In the genomic region with DNA sequence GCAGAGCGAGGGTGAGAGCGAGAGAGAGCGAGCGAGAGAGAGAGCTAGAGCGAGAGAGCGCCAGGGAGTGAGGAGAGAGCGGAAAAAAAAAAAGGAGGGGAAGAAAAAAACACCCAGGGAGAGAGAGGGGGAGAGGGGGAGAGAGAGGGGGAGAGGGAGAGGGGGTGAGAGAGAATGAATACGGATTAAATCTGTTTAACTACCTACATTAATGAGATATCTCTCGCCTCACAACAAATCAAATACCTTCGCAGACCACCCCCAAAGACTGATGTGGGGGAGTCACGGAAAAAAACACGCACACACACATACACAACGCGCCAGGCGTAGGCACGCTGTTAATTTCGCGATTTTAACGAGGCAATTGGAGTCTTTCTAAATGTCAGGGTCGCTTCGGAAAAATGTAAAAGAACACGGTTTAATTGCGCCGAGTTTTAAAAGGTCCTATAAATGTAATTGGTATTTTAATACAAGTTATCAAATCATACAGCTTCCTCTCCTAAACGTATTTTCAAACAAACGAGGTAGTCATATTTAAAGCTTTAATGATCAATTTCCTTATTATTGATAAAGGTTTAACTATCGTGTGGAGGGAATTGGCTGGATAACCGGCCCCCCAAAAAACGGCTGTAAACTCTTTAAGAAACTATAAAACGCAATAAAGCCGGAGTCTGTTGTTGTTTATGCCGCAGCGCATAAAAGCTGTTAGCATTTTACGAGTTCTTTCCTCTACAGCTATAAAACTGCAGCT, we compare ENCODE assay signal across 11 cellular contexts. TPM values are rescaled to one million over a fixed set of nuclear protein-coding genes. Genes with fewer than 3 reads are reported as not detected.
A peak's percentile ranks its signal among the peaks of the same experiment; 100 is the strongest.
DNase-seq lines count a peak whose midpoint lies in the region; ATAC-seq and TF ChIP-seq lines count a peak whose summit lies in the region.
"Had no signal": no experiment of that assay in that cellular context is flagged by ENCODE, and none has a peak within 500 bp of the region (broad histone marks: within the 10 kb centered on the region; RNA-seq: fewer than 3 reads in every experiment).

A gene (minus strand): TSS at position 81 of the 751 bp plus-strand sequence. CDS start 588 bp downstream, outside the sequence.

- peaks cover 67% of the 10 kb centered on the region for H3K4me1 ChIP-seq in suprapubic skin

- intact Hi-C loops in activated T-helper 1 cell treated with anti-CD3 and anti-CD28 coated beads, Interleukin-12 subunit alpha, Interleukin-12 subunit beta, Interleukin-2, Interleukin-4 antibody, amounts not matched to agents 30 ng/mL and 10 ng/mL and 1 ng/mL, durations not matched to agents 14 hours and 24 hours and 36 hours (cut with micrococcal nuclease), result loop anchor here (2.0 to 10.0 kb wide), 3 partner anchors 131 to 771 kb away; a partner anchor contains a TSS
- intact Hi-C loops in CD14-positive monocyte (cut with micrococcal nuclease), result loop anchor here in 1 of 2 donors (2.0 to 5.0 kb wide), 3 partner anchors 19 to 588 kb away; no protein-coding TSS in a partner anchor

- peak within 1 kb of the TSS; percentile 88 for H3K4me3 ChIP-seq in suprapubic skin

- WGBS in suprapubic skin, result 38% methylated on average over 34 of the region's 34 CpGs

- peak within 1 kb of the TSS; percentile 60 for H3K4me3 Mint-ChIP-seq in activated T-cell treated with anti-CD3 and anti-CD28 coated beads, Interleukin-2, amount 50 U/mL, for 4 hours
- H3K4me3 Mint-ChIP-seq in activated T-helper 1 cell treated with anti-CD3 and anti-CD28 coated beads, Interleukin-12 subunit alpha, Interleukin-12 subunit beta, Interleukin-2, Interleukin-4 antibody, amounts not matched to agents 30 ng/mL and 10 ng/mL and 1 ng/mL, durations not matched to agents 14 hours and 24 hours and 36 hours, result peak within 1 kb of the TSS; percentile 40
- peak within 1 kb of the TSS in 1 of 2 donors; percentile 84 for H3K4me3 Mint-ChIP-seq in CD14-positive monocyte

- peaks cover 80% of the 10 kb centered on the region for H3K27me3 Mint-ChIP-seq in activated T-cell treated with anti-CD3 and anti-CD28 coated beads, Interleukin-2, amount 50 U/mL, for 4 hours (ENCODE audit: low read depth)
- H3K27me3 Mint-ChIP-seq in activated T-helper 1 cell treated with anti-CD3 and anti-CD28 coated beads, Interleukin-12 subunit alpha, Interleukin-12 subunit beta, Interleukin-2, Interleukin-4 antibody, amounts not matched to agents 30 ng/mL and 10 ng/mL and 1 ng/mL, durations not matched to agents 14 hours and 24 hours and 36 hours (ENCODE audit: insufficient read depth), result peaks cover 90% of the 10 kb centered on the region
- H3K27me3 Mint-ChIP-seq in CD14-positive monocyte (ENCODE audit: low read depth in 3 of 3), result peaks cover 97 to 99% (median 97%) of the 10 kb centered on the region in 3 donors

- H3K27ac Mint-ChIP-seq in activated T-helper 1 cell treated with anti-CD3 and anti-CD28 coated beads, Interleukin-12 subunit alpha, Interleukin-12 subunit beta, Interleukin-2, Interleukin-4 antibody, amounts not matched to agents 30 ng/mL and 10 ng/mL and 1 ng/mL, durations not matched to agents 14 hours and 24 hours and 36 hours, result peak within 1 kb of the TSS; percentile 87
- no peak within 1 kb of the TSS for H3K27ac Mint-ChIP-seq in CD14-positive monocyte

- peaks cover 58% of the 10 kb centered on the region for H3K4me1 Mint-ChIP-seq in activated T-cell treated with anti-CD3 and anti-CD28 coated beads, Interleukin-2, amount 50 U/mL, for 4 hours (ENCODE audit: low read depth)
- peaks cover 53% of the 10 kb centered on the region for H3K4me1 Mint-ChIP-seq in activated T-helper 1 cell treated with anti-CD3 and anti-CD28 coated beads, Interleukin-12 subunit alpha, Interleukin-12 subunit beta, Interleukin-2, Interleukin-4 antibody, amounts not matched to agents 30 ng/mL and 10 ng/mL and 1 ng/mL, durations not matched to agents 14 hours and 24 hours and 36 hours (ENCODE audit: low read depth)
- H3K4me1 Mint-ChIP-seq in CD14-positive monocyte, result peaks cover 37% of the 10 kb centered on the region

- no peak within 1 kb of the TSS for H3K27ac ChIP-seq in suprapubic skin

- TF ChIP-seq CTCF in suprapubic skin (IDR thresholded peaks at IDR 0.05), result no peak
- no peak for TF ChIP-seq CTCF in CD14-positive monocyte (IDR thresholded peaks at IDR 0.05)

- no peaks in the 10 kb centered on the region for H3K9me3 ChIP-seq in suprapubic skin

- no peak for DNase-seq in activated T-cell treated with anti-CD3 and anti-CD28 coated beads, Interleukin-2, amount 50 U/mL, for 4 hours
- no peak for DNase-seq in activated T-cell treated with anti-CD3 and anti-CD28 coated beads, Interleukin-2, amount 50 U/mL, for 1 hour
- DNase-seq in activated T-helper 1 cell treated with anti-CD3 and anti-CD28 coated beads, Interleukin-12 subunit alpha, Interleukin-12 subunit beta, Interleukin-2, Interleukin-4 antibody, amounts not matched to agents 30 ng/mL and 10 ng/mL and 1 ng/mL, durations not matched to agents 14 hours and 24 hours and 36 hours (ENCODE audit: low spot score), result no peak
- DNase-seq in left kidney (ENCODE audit: low read depth, low spot score) (peak; percentile 94), suprapubic skin (ENCODE audit: low spot score in 2 of 2) (no peak), AG08396 (ENCODE audit: low spot score) (no peak), HCEC 1CT (no peak), CD14-positive monocyte (ENCODE audit: low spot score) (no peak)
- DNase-seq: activated CD4-positive, alpha-beta T cell treated with anti-CD3 and anti-CD28 coated beads, Interleukin-2, amount 50 U/mL, for 48 hours; kidney glomerular epithelial cell; OCI-M1 had no signal

- no peak for TF ChIP-seq POLR2A in suprapubic skin (IDR thresholded peaks at IDR 0.05)

- no peak for TF ChIP-seq EP300 in suprapubic skin (IDR thresholded peaks at IDR 0.05)

- no peaks in the 10 kb centered on the region for H3K36me3 Mint-ChIP-seq in activated T-cell treated with anti-CD3 and anti-CD28 coated beads, Interleukin-2, amount 50 U/mL, for 4 hours (ENCODE audit: insufficient read depth)
- no peaks in the 10 kb centered on the region for H3K36me3 Mint-ChIP-seq in activated T-helper 1 cell treated with anti-CD3 and anti-CD28 coated beads, Interleukin-12 subunit alpha, Interleukin-12 subunit beta, Interleukin-2, Interleukin-4 antibody, amounts not matched to agents 30 ng/mL and 10 ng/mL and 1 ng/mL, durations not matched to agents 14 hours and 24 hours and 36 hours (ENCODE audit: low read depth)
- H3K36me3 Mint-ChIP-seq in CD14-positive monocyte, result peaks cover 11 to 22% of the 10 kb centered on the region in 2 donors

- H3K36me3 ChIP-seq in suprapubic skin, result no peaks in the 10 kb centered on the region

- no peak for ATAC-seq in activated T-cell treated with anti-CD3 and anti-CD28 coated beads, Interleukin-2, amount 50 U/mL, for 4 hours

- peaks cover 92% of the 10 kb centered on the region for H3K27me3 ChIP-seq in suprapubic skin

- no peaks in the 10 kb centered on the region for H3K9me3 Mint-ChIP-seq in activated T-cell treated with anti-CD3 and anti-CD28 coated beads, Interleukin-2, amount 50 U/mL, for 4 hours
- no peaks in the 10 kb centered on the region for H3K9me3 Mint-ChIP-seq in activated T-helper 1 cell treated with anti-CD3 and anti-CD28 coated beads, Interleukin-12 subunit alpha, Interleukin-12 subunit beta, Interleukin-2, Interleukin-4 antibody, amounts not matched to agents 30 ng/mL and 10 ng/mL and 1 ng/mL, durations not matched to agents 14 hours and 24 hours and 36 hours
- H3K9me3 Mint-ChIP-seq in CD14-positive monocyte, result peaks cover 0 to 42% (median 23%) of the 10 kb centered on the region in 7 donors

RNA-seq across cellular contexts. Expression of the gene that starts here (rescaled TPM):
- total RNA-seq in activated T-cell treated with anti-CD3 and anti-CD28 coated beads, Interleukin-2, amount 50 U/mL, for 4 hours, result under 1 TPM in 2 of 3 donors, not detected in 1; 0.14 to 0.18 TPM
- not detected in 2 replicates for total RNA-seq in activated T-helper 1 cell treated with anti-CD3 and anti-CD28 coated beads, Interleukin-12 subunit alpha, Interleukin-12 subunit beta, Interleukin-2, Interleukin-4 antibody, amounts not matched to agents 30 ng/mL and 10 ng/mL and 1 ng/mL, durations not matched to agents 14 hours and 24 hours and 36 hours
- total RNA-seq in suprapubic skin, result not detected
- not detected for polyA plus RNA-seq in CD14-positive monocyte
